ENCODE assay signal across 22 cellular contexts in genomic region chr9:100580255-100580654, GRCh38. TPM values are rescaled to one million over a fixed set of nuclear protein-coding genes. Genes with fewer than 3 reads are reported as not detected.
A peak's percentile ranks its signal among the peaks of the same experiment; 100 is the strongest.
DNase-seq lines count a peak whose midpoint lies in the region; ATAC-seq and TF ChIP-seq lines count a peak whose summit lies in the region.
"Had no signal": no experiment of that assay in that cellular context is flagged by ENCODE, and none has a peak within 500 bp of the region (broad histone marks: within the 10 kb centered on the region; RNA-seq: fewer than 3 reads in every experiment).

No MANE protein-coding gene starts in this region.

- no peak overlapping the region for H4K8ac ChIP-seq in IMR-90 (ENCODE audit: low read depth in 2 of 2, low read length in 2 of 2)

- H3K4me3 ChIP-seq in IMR-90 (ENCODE audit: insufficient read depth, low read depth, low read length) (no peak overlapping the region), skeletal muscle cell (ENCODE audit: low read depth, low read length) (peak overlapping the region; percentile 8), breast epithelium (no peak overlapping the region)
- H3K4me3 ChIP-seq: GM12878 had no signal

- H2AFZ ChIP-seq in IMR-90 (replicated peaks; ENCODE audit: low read length, poor library complexity): no peak overlapping the region

- POLR2A ChIA-PET in IMR-90 (lab: Charles Lee; ENCODE audit: unreplicated experiment): no interaction called here
- POLR2A ChIA-PET in RWPE1 (lab: Yijun Ruan, JAX; ENCODE audit: low non-redundant PET): no interaction called here

- H3K9ac ChIP-seq in IMR-90 (ENCODE audit: low read depth, low read length): no peak overlapping the region

- TF ChIP-seq CTCF in IMR-90 (conservative IDR thresholded peaks at IDR 0.05; ENCODE audit: low read depth, low read length): no peak
- no peak for TF ChIP-seq CTCF in RWPE1 (conservative IDR thresholded peaks at IDR 0.05; ENCODE audit: low read depth)
- TF ChIP-seq CTCF in breast epithelium (IDR thresholded peaks at IDR 0.05): no peak

- no peak overlapping the region for H4K5ac ChIP-seq in IMR-90 (ENCODE audit: low read depth, low read length)

- no peaks in the 10 kb centered on the region for H3K9me3 ChIP-seq in IMR-90 (ENCODE audit: control insufficient read depth, insufficient read depth, low read length)
- H3K9me3 ChIP-seq in breast epithelium: no peaks in the 10 kb centered on the region
- H3K9me3 ChIP-seq: Caco-2 had no signal

- H3K27me3 ChIP-seq in IMR-90 (ENCODE audit: control insufficient read depth, insufficient read depth, low read length) (no peaks in the 10 kb centered on the region), breast epithelium (no peaks in the 10 kb centered on the region)

- H2BK20ac ChIP-seq in IMR-90 (ENCODE audit: low read depth, low read length): no peak overlapping the region

- no peak overlapping the region for H3K18ac ChIP-seq in IMR-90 (ENCODE audit: low read depth, low read length)

- H2BK120ac ChIP-seq in IMR-90 (ENCODE audit: low read depth, low read length): peak overlapping the region; percentile 38; the same call in 1 of the 2 replicates

- CTCF ChIA-PET in IMR-90 (lab: Yijun Ruan, JAX): no interaction called here
- CTCF ChIA-PET in RWPE1 (lab: Yijun Ruan, JAX): no interaction called here

- H2BK5ac ChIP-seq in IMR-90 (ENCODE audit: low read depth, low read length, poor library complexity, severe bottlenecking): no peak overlapping the region

- no peaks in the 10 kb centered on the region for H4K20me1 ChIP-seq in IMR-90 (ENCODE audit: insufficient read depth, low read length)

- H4K91ac ChIP-seq in IMR-90 (ENCODE audit: insufficient read depth, low read depth, low read length): no peak overlapping the region

- TF ChIP-seq RAD21 in IMR-90 (IDR thresholded peaks at IDR 0.05; ENCODE audit: low read length): no peak

- dilution Hi-C loops in IMR-90 (cut with HindIII; ENCODE audit: low sequenced_read_pairs, unreplicated experiment): no loop called here

- H3K79me1 ChIP-seq in IMR-90 (ENCODE audit: low read depth in 1 of 2, low read length in 2 of 2): peaks cover 4 to 7% of the 10 kb centered on the region in 2 experiments; a peak in 3 of 4 replicates

- peaks cover 14% of the 10 kb centered on the region; the same call in 1 of the 2 replicates for H3K9me1 ChIP-seq in IMR-90 (ENCODE audit: insufficient read depth, low read length)

- no peaks in the 10 kb centered on the region for H3K36me3 ChIP-seq in IMR-90 (ENCODE audit: control insufficient read depth, insufficient read depth, low read length)
- no peaks in the 10 kb centered on the region for H3K36me3 ChIP-seq in breast epithelium

- DNase-seq in IMR-90 (no peak), astrocyte of the hippocampus (ENCODE audit: low read depth, low spot score) (peak; percentile 46), myocyte (ENCODE audit: low read depth) (peak; percentile 74), skeletal muscle cell (ENCODE audit: low read depth) (no peak), SKM-1 treated with dmso at 0.1 percent for 144 hours (lab: John Stamatoyannopoulos, UW; ENCODE audit: unreplicated experiment) (no peak), RWPE1 (ENCODE audit: low spot score) (no peak), breast epithelium (ENCODE audit: low spot score in 2 of 2) (no peak), left colon (no peak)
- DNase-seq: Caco-2; CD4-positive, alpha-beta T cell; DMS 273 treated with DMSO at 0.1 percent for 48 hours; DND-41; H7; NCI-H1105; NCI-H146; NCI-H2029; NCI-H2171; NCI-H524 treated with DMSO at 0.1 percent for 48 hours; NCI-H82 had no signal

- no peak overlapping the region for H3K23ac ChIP-seq in IMR-90 (ENCODE audit: low read depth, low read length)

- H3K27ac ChIP-seq in IMR-90 (ENCODE audit: insufficient read depth, low read length) (no peak overlapping the region), RWPE1 (no peak overlapping the region), breast epithelium (no peak overlapping the region)

- ATAC-seq in IMR-90 (ENCODE audit: low read depth) (no peak), left colon (no peak)
- ATAC-seq: GM12878, Panc1 had no signal

- no peak overlapping the region for H3K56ac ChIP-seq in IMR-90 (ENCODE audit: extremely low read depth, insufficient read depth, low read length)

- H3K4me2 ChIP-seq in IMR-90 (ENCODE audit: low read depth, low read length): no peak overlapping the region

- 100% methylated on average over 1 of the region's 3 CpGs; no CpG with 5 or more reads in 1 of the 2 experiments for WGBS in IMR-90 (ENCODE audit: extremely low coverage in 2 of 2, insufficient read length in 1 of 2), 2 experiments

- BruUV-seq in IMR-90 (replicated peaks; lab: Mats Ljungman, UMichigan): no TSS peak

- H3K4me1 ChIP-seq in IMR-90 (ENCODE audit: control insufficient read depth, insufficient read depth, low read length): peaks cover 13% of the 10 kb centered on the region
- H3K4me1 ChIP-seq in breast epithelium: no peaks in the 10 kb centered on the region
- H3K4me1 ChIP-seq: Caco-2 had no signal

- no peak for TF ChIP-seq POLR2A in IMR-90 (IDR thresholded peaks at IDR 0.05; ENCODE audit: low read depth, low read length)
- TF ChIP-seq POLR2A in breast epithelium (IDR thresholded peaks at IDR 0.05): no peak

- intact Hi-C loops in IMR-90 (cut with micrococcal nuclease) (no loop called here), breast epithelium (cut with DNase I; ENCODE audit: low total_unique reads) (no loop called here), left colon (cut with DNase I, micrococcal nuclease) (no loop called here)

- H2AK9ac ChIP-seq in IMR-90 (replicated peaks; ENCODE audit: low read depth, low read length, poor library complexity): no peak overlapping the region

- in situ Hi-C loops in IMR-90 (cut with MboI; ENCODE audit: low sequenced_read_pairs): loop anchor here (10.0 to 25.0 kb wide), 4 partner anchors 125 to 1393 kb away; no protein-coding TSS in a partner anchor

- no peak overlapping the region for H3K14ac ChIP-seq in IMR-90 (replicated peaks; ENCODE audit: low read depth, low read length)

- H3K4ac ChIP-seq in IMR-90 (ENCODE audit: low read depth, low read length): no peak overlapping the region

- H2AK5ac ChIP-seq in IMR-90 (ENCODE audit: low read depth, low read length): no peak overlapping the region

- no peak overlapping the region; the same call in 2 of the 3 replicates for H2BK15ac ChIP-seq in IMR-90 (ENCODE audit: low read depth, low read length)

TF ChIP-seq in IMR-90, 13 proteins besides CTCF, POLR2A, EP300 and RAD21:
- no peak for TF ChIP-seq SMC3 (IDR thresholded peaks at IDR 0.05; ENCODE audit: low read depth, low read length)
- no peak for TF ChIP-seq NFE2L2 (IDR thresholded peaks at IDR 0.05; ENCODE audit: low read depth, low read length)
- TF ChIP-seq RFX5 (IDR thresholded peaks at IDR 0.05; ENCODE audit: low read depth, low read length): no peak
- no peak for TF ChIP-seq CHD1 (IDR thresholded peaks at IDR 0.05; ENCODE audit: low read depth, low read length)
- no peak for TF ChIP-seq FOS (IDR thresholded peaks at IDR 0.05; ENCODE audit: low read depth, low read length)
- TF ChIP-seq CEBPB (IDR thresholded peaks at IDR 0.05; ENCODE audit: low read depth, low read length): no peak
- no peak for TF ChIP-seq ELK1 (IDR thresholded peaks at IDR 0.05; ENCODE audit: borderline replicate concordance, low read depth, low read length)
- TF ChIP-seq USF2 (IDR thresholded peaks at IDR 0.05; ENCODE audit: low read depth, low read length): no peak
- TF ChIP-seq RCOR1 (IDR thresholded peaks at IDR 0.05; ENCODE audit: insufficient replicate concordance, low read length): no peak
- no peak for TF ChIP-seq MXI1 (IDR thresholded peaks at IDR 0.05; ENCODE audit: borderline replicate concordance, low read depth, low read length)
- TF ChIP-seq BHLHE40 (IDR thresholded peaks at IDR 0.05; ENCODE audit: low read depth, low read length): no peak

RNA-seq across cellular contexts. Expression of gene CAVIN4, which starts 2.4 kb away (rescaled TPM):
- 2.2 and 4.2 TPM in 2 replicates for total RNA-seq in IMR-90 (2012; rRNA removed)
- 2.3 and 2.6 TPM in 2 replicates for polyA plus RNA-seq in IMR-90 (2012; rRNA removed)
- polyA plus RNA-seq in IMR-90 (2012; cell fraction: cytosol; rRNA removed): 0.29 and 0.53 TPM in 2 replicates
- polyA plus RNA-seq in IMR-90 (2012; cell fraction: nucleus; rRNA removed; ENCODE audit: low replicate concordance): 0.54 and 2.8 TPM in 2 replicates
- 205 and 311 TPM in 2 replicates for total RNA-seq in myocyte
- polyA plus RNA-seq in myocyte (2012): 48.3 TPM
- under 1 TPM; 0.16 to 0.33 (median 0.29) TPM for total RNA-seq in breast epithelium
- under 1 TPM; 0.18 to 0.22 TPM for total RNA-seq in left colon
- polyA plus RNA-seq: IgD-negative memory B cell had no signal

Comparison
In these comparisons a context has a peak if more than half of its experiments do, and no peak if none do; other contexts are left out.
1. DNase-seq: peak in astrocyte of the hippocampus (single experiment) and myocyte (single experiment); none in IMR-90 (single experiment), skeletal muscle cell (single experiment), SKM-1 treated with dmso at 0.1 percent for 144 hours (single experiment), RWPE1 (single experiment), breast epithelium (0 of 2) and left colon (0 of 2).
2. RNA of gene CAVIN4, which starts 2.4 kb away (total RNA-seq): 205 to 311 TPM in myocyte; 2.2 to 4.2 TPM in IMR-90, 0.16 to 0.33 TPM in breast epithelium and 0.18 to 0.22 TPM in left colon; every median in the first group is over 10 times any median in the second.